ENCODE assay signal across 1 cellular context in genomic region chr14:61525293-61526011, GRCh38.
TF ChIP-seq lines count a peak whose summit lies in the region.

No MANE protein-coding gene starts in this region.

TF ChIP-seq in IMR-90, 13 proteins besides CTCF, POLR2A, EP300 and RAD21 (continued from another document):
- TF ChIP-seq CHD1 (IDR thresholded peaks at IDR 0.05; ENCODE audit: low read depth, low read length): no peak
- no peak for TF ChIP-seq NFE2L2 (IDR thresholded peaks at IDR 0.05; ENCODE audit: low read depth, low read length)
- no peak for TF ChIP-seq RCOR1 (IDR thresholded peaks at IDR 0.05; ENCODE audit: insufficient replicate concordance, low read length)
- TF ChIP-seq MAFK (IDR thresholded peaks at IDR 0.05; ENCODE audit: low read depth, low read length): peak; percentile 36; the same call in 1 of the 2 replicates
- TF ChIP-seq SMC3 (IDR thresholded peaks at IDR 0.05; ENCODE audit: low read depth, low read length): no peak
- no peak for TF ChIP-seq MXI1 (IDR thresholded peaks at IDR 0.05; ENCODE audit: borderline replicate concordance, low read depth, low read length)
- TF ChIP-seq MAZ (IDR thresholded peaks at IDR 0.05; ENCODE audit: borderline replicate concordance, low read depth, low read length): no peak
